In genomic region chr10:63252095-63252762, GRCh38 we compare ENCODE assay signal across 21 cellular contexts.
DNase-seq lines count a peak whose midpoint lies in the region; ATAC-seq and TF ChIP-seq lines count a peak whose summit lies in the region.
"Had no signal": no experiment of that assay in that cellular context is flagged by ENCODE, and none has a peak within 500 bp of the region (broad histone marks: within the 10 kb centered on the region; RNA-seq: fewer than 3 reads in every experiment).

No MANE protein-coding gene starts in this region.

- intact Hi-C loops in CD4-positive, alpha-beta T cell (cut with DNase I, micrococcal nuclease): loop anchor here in 1 of 2 experiments (2.0 kb wide), 1 partner anchor 15 kb away; no protein-coding TSS in a partner anchor
- intact Hi-C loops in breast epithelium (cut with DNase I; ENCODE audit: low total_unique reads): no loop called here

- peaks cover 87% of the 10 kb centered on the region for H3K4me1 Mint-ChIP-seq in CD4-positive, alpha-beta T cell (ENCODE audit: low read depth)

- no peaks in the 10 kb centered on the region for H3K9me3 Mint-ChIP-seq in CD4-positive, alpha-beta T cell

- POLR2A ChIA-PET in CD4-positive, alpha-beta T cell (lab: Charles Lee): interaction anchor here (1.0 kb wide), 1 partner anchor 270 kb away, joined by 3 read pairs; no protein-coding TSS in a partner anchor
- POLR2A ChIA-PET in HEK293 (lab: Yijun Ruan, JAX): no interaction called here

- no peak for DNase-seq in CD4-positive, alpha-beta T cell
- DNase-seq in choroid plexus epithelial cell (ENCODE audit: low read depth) (peak; percentile 11), breast epithelium (ENCODE audit: low spot score in 2 of 2) (no peak), ureter (ENCODE audit: low spot score) (no peak), coronary artery (ENCODE audit: low spot score) (no peak), DMS153 (lab: John Stamatoyannopoulos, UW) (no peak)
- DNase-seq: activated CD4-positive, CD25-positive, alpha-beta regulatory T cell treated with anti-CD3 and anti-CD28 coated beads, Interleukin-2, amount 50 U/mL, for 72 hours; activated effector memory CD4-positive, alpha-beta T cell treated with anti-CD3 and anti-CD28 coated beads, Interleukin-2, amount 50 U/mL, for 16 hours; aorta; foreskin fibroblast; kidney; NCI-H1417; NCI-H2171 treated with DMSO at 0.1 percent for 48 hours; NCI-H774; occipital lobe; right cardiac atrium; SJCRH30; stimulated activated CD4-positive, alpha-beta T cell treated with anti-CD3 and anti-CD28 coated beads, Interleukin-1b, Interleukin-23, amount 100 ng/mL, for 48 hours; uterus had no signal

- no peak for ATAC-seq in CD4-positive, alpha-beta T cell (ENCODE audit: poor library complexity)
- ATAC-seq: right cardiac atrium had no signal

- H3K36me3 ChIP-seq in HEK293 (ENCODE audit: control insufficient read depth in 2 of 2, insufficient read depth in 1 of 2, low read length in 2 of 2) (peaks cover 0 to 6% of the 10 kb centered on the region in 2 experiments; a peak in 1 of 3 replicates), neutrophil (peaks cover 9% of the 10 kb centered on the region), breast epithelium (no peaks in the 10 kb centered on the region)
- H3K36me3 ChIP-seq: uterus had no signal

- H3K4me3 Mint-ChIP-seq in CD4-positive, alpha-beta T cell: no peak overlapping the region

- H3K27me3 ChIP-seq in CD4-positive, alpha-beta T cell (ENCODE audit: control insufficient read depth, insufficient read depth, low read length): no peaks in the 10 kb centered on the region
- no peaks in the 10 kb centered on the region for H3K27me3 ChIP-seq in neutrophil
- no peaks in the 10 kb centered on the region for H3K27me3 ChIP-seq in breast epithelium
- H3K27me3 ChIP-seq: SJCRH30, uterus had no signal

- H3K9me3 ChIP-seq in CD4-positive, alpha-beta T cell (ENCODE audit: control insufficient read depth, low read length): no peaks in the 10 kb centered on the region
- H3K9me3 ChIP-seq in HEK293 (ENCODE audit: control insufficient read depth, insufficient read depth, low read depth, low read length): no peaks in the 10 kb centered on the region
- H3K9me3 ChIP-seq in neutrophil: no peaks in the 10 kb centered on the region
- no peaks in the 10 kb centered on the region for H3K9me3 ChIP-seq in breast epithelium
- H3K9me3 ChIP-seq: SJCRH30, uterus had no signal

- no peak for TF ChIP-seq CTCF in CD4-positive, alpha-beta T cell (IDR thresholded peaks at IDR 0.05)
- TF ChIP-seq CTCF in HEK293 (tag by site-specific recombination; IDR thresholded peaks at IDR 0.05): no peak
- no peak for TF ChIP-seq CTCF in choroid plexus epithelial cell (conservative IDR thresholded peaks at IDR 0.05; ENCODE audit: low read depth, low read length)
- TF ChIP-seq CTCF in neutrophil (IDR thresholded peaks at IDR 0.05): no peak
- TF ChIP-seq CTCF in breast epithelium (IDR thresholded peaks at IDR 0.05): no peak
- no peak for TF ChIP-seq CTCF in coronary artery (IDR thresholded peaks at IDR 0.05)

- H3K4me1 ChIP-seq in HEK293 (ENCODE audit: control insufficient read depth, insufficient read depth, low read length) (no peaks in the 10 kb centered on the region), neutrophil (ENCODE audit: control insufficient read depth in 1 of 2, insufficient read depth in 1 of 2, low read depth in 1 of 2, low read length in 1 of 2) (peaks cover 29 to 56% of the 10 kb centered on the region in 2 experiments), breast epithelium (peaks cover 0 to 8% of the 10 kb centered on the region in 2 donors)
- H3K4me1 ChIP-seq: SJCRH30 had no signal

- no peak for TF ChIP-seq POLR2A in breast epithelium (IDR thresholded peaks at IDR 0.05)

- peaks cover 48% of the 10 kb centered on the region for H3K36me3 Mint-ChIP-seq in CD4-positive, alpha-beta T cell (ENCODE audit: low read depth)

- H3K4me3 ChIP-seq in HEK293 (ENCODE audit: low read depth, low read length) (no peak overlapping the region), choroid plexus epithelial cell (ENCODE audit: low read depth, low read length) (no peak overlapping the region), neutrophil (ENCODE audit: low read depth in 1 of 2, low read length in 1 of 2) (no peak overlapping the region), breast epithelium (no peak overlapping the region), coronary artery (no peak overlapping the region)
- H3K4me3 ChIP-seq: SJCRH30, uterus had no signal

- H3K27me3 Mint-ChIP-seq in CD4-positive, alpha-beta T cell: no peaks in the 10 kb centered on the region

- CTCF ChIA-PET in CD4-positive, alpha-beta T cell (lab: Charles Lee): interaction anchor here (0.9 kb wide), 1 partner anchor 22 kb away, joined by 3 read pairs; no protein-coding TSS in a partner anchor
- CTCF ChIA-PET in HEK293 (lab: Yijun Ruan, JAX): interaction anchor here (0.7 kb wide), 1 partner anchor 246 kb away, joined by 3 read pairs; no protein-coding TSS in a partner anchor

- H3K27ac ChIP-seq in CD4-positive, alpha-beta T cell (ENCODE audit: low read depth, low read length): no peak overlapping the region
- H3K27ac ChIP-seq in HEK293 (ENCODE audit: extremely low read depth, low read depth, low read length): no peak overlapping the region
- H3K27ac ChIP-seq in neutrophil: peak overlapping the region; percentile 35
- H3K27ac ChIP-seq in breast epithelium: no peak overlapping the region
- H3K27ac ChIP-seq in coronary artery: no peak overlapping the region
- H3K27ac ChIP-seq: SJCRH30, uterus had no signal

- peak overlapping the region; percentile 0 for H3K27ac Mint-ChIP-seq in CD4-positive, alpha-beta T cell

TF ChIP-seq in HEK293, 187 proteins besides CTCF, POLR2A, EP300 and RAD21:
- TF ChIP-seq ZNF449 (tag by site-specific recombination; IDR thresholded peaks at IDR 0.05) (no peak), ZNF10 (tag by site-specific recombination; IDR thresholded peaks at IDR 0.05) (0 out of 2 replicates have a peak, but pooled peaks have one; percentile 15)
TF ChIP-seq in HEK293: peak in this region for 1.
